Comparison of ENCODE assay signal across 1 cellular context in the genomic region with DNA sequence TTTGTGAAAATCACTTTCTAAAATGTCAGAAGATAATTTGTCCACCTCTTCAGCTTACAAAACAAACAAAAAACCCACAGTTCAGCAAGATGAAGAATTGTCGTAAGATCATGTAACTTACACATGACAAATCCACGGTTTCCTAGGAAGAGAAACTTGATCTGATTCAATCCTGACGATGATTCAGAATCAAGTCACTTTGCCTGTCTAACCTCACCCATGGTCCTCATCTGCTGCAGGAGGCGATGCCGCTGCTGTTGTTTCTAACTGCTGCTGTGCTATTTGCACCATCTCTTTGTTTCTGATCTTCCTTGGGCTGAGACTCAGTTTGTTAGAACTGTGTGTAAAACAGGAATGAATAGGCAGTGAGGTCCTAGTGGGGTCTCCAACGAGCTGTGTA.
A peak's percentile ranks its signal among the peaks of the same experiment; 100 is the strongest.
TF ChIP-seq lines count a peak whose summit lies in the region.

No MANE protein-coding gene starts in this region.

TF ChIP-seq in SK-N-SH, 30 proteins besides CTCF, POLR2A, EP300 and RAD21:
- TF ChIP-seq FOXJ3 (CRISPR knock-in tag; IDR thresholded peaks at IDR 0.05) (no peak), TCF12 (IDR thresholded peaks at IDR 0.05) (peak; percentile 76), FOSL2 (IDR thresholded peaks at IDR 0.05; ENCODE audit: borderline replicate concordance, low read depth) (peak; percentile 84), POLR2AphosphoS5 (IDR thresholded peaks at IDR 0.05; ENCODE audit: low read depth, low read length) (peak; percentile 60)
- TF ChIP-seq, protein P1, sequence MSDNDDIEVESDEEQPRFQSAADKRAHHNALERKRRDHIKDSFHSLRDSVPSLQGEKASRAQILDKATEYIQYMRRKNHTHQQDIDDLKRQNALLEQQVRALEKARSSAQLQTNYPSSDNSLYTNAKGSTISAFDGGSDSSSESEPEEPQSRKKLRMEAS (IDR thresholded peaks at IDR 0.05; ENCODE audit: low read depth): peak; percentile 74
- TF ChIP-seq, protein P2, sequence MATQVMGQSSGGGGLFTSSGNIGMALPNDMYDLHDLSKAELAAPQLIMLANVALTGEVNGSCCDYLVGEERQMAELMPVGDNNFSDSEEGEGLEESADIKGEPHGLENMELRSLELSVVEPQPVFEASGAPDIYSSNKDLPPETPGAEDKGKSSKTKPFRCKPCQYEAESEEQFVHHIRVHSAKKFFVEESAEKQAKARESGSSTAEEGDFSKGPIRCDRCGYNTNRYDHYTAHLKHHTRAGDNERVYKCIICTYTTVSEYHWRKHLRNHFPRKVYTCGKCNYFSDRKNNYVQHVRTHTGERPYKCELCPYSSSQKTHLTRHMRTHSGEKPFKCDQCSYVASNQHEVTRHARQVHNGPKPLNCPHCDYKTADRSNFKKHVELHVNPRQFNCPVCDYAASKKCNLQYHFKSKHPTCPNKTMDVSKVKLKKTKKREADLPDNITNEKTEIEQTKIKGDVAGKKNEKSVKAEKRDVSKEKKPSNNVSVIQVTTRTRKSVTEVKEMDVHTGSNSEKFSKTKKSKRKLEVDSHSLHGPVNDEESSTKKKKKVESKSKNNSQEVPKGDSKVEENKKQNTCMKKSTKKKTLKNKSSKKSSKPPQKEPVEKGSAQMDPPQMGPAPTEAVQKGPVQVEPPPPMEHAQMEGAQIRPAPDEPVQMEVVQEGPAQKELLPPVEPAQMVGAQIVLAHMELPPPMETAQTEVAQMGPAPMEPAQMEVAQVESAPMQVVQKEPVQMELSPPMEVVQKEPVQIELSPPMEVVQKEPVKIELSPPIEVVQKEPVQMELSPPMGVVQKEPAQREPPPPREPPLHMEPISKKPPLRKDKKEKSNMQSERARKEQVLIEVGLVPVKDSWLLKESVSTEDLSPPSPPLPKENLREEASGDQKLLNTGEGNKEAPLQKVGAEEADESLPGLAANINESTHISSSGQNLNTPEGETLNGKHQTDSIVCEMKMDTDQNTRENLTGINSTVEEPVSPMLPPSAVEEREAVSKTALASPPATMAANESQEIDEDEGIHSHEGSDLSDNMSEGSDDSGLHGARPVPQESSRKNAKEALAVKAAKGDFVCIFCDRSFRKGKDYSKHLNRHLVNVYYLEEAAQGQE (IDR thresholded peaks at IDR 0.05; ENCODE audit: low read depth, low read length): no peak
- TF ChIP-seq, protein P3, sequence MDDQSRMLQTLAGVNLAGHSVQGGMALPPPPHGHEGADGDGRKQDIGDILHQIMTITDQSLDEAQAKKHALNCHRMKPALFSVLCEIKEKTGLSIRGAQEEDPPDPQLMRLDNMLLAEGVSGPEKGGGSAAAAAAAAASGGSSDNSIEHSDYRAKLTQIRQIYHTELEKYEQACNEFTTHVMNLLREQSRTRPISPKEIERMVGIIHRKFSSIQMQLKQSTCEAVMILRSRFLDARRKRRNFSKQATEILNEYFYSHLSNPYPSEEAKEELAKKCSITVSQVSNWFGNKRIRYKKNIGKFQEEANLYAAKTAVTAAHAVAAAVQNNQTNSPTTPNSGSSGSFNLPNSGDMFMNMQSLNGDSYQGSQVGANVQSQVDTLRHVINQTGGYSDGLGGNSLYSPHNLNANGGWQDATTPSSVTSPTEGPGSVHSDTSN (IDR thresholded peaks at IDR 0.05): peak; percentile 73
